In the genomic region with DNA sequence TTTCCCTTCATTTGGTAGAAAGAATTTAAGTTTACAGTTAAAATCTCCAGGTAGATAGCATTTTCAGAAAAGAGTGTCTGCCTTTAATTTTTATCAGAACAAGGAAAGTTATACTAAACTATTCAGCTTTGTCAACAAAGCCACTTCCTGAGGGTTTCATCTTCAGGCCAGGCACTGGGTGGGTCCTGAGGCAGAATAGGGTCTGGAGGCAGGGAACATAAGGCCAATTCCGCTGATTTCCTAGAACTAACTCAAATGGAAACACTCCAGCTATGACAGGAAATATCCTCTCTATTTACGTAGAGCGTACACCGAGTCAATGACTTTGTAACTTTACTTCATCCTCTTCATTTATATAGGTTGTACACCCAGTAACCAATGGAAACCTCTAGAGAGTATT, we compare ENCODE assay signal across 31 cellular contexts. TPM values are rescaled to one million over a fixed set of nuclear protein-coding genes. Genes with fewer than 3 reads are reported as not detected.
"Had no signal": no experiment of that assay in that cellular context is flagged by ENCODE, and none has a peak within 500 bp of the region (broad histone marks: within the 10 kb centered on the region; RNA-seq: fewer than 3 reads in every experiment).

No MANE protein-coding gene starts in this region.

- H3K9me3 ChIP-seq: left lung, prostate gland, sigmoid colon, stomach, thyroid gland, vagina had no signal

- H3K4me3 ChIP-seq: dorsolateral prefrontal cortex, esophagus muscularis mucosa, gastroesophageal sphincter, hepatocyte, left lung, neural progenitor cell, prostate gland, right atrium auricular region, sigmoid colon, stomach, thyroid gland, vagina had no signal

- H3K9me3 Mint-ChIP-seq: stimulated activated effector memory CD8-positive, alpha-beta T cell treated with anti-CD3 and anti-CD28 coated beads, Interleukin-12 subunit alpha, Interleukin-12 subunit beta, amount 100 ng/mL, for 72 hours had no signal

- H3K27ac Mint-ChIP-seq: naive thymus-derived CD4-positive, alpha-beta T cell; nephron; neural progenitor cell; stimulated activated effector memory CD8-positive, alpha-beta T cell treated with anti-CD3 and anti-CD28 coated beads, Interleukin-12 subunit alpha, Interleukin-12 subunit beta, amount 100 ng/mL, for 72 hours had no signal

- H3K4me1 ChIP-seq: esophagus muscularis mucosa, gastroesophageal sphincter, heart left ventricle, left lung, prostate gland, right atrium auricular region, sigmoid colon, thyroid gland, vagina had no signal

- H3K27ac ChIP-seq: dorsolateral prefrontal cortex, esophagus muscularis mucosa, foreskin keratinocyte, gastroesophageal sphincter, heart left ventricle, hepatocyte, left lung, neural progenitor cell, prostate gland, right atrium auricular region, sigmoid colon, stomach, thyroid gland, vagina had no signal

- H3K36me3 Mint-ChIP-seq: naive thymus-derived CD4-positive, alpha-beta T cell; neural progenitor cell; stimulated activated effector memory CD8-positive, alpha-beta T cell treated with anti-CD3 and anti-CD28 coated beads, Interleukin-12 subunit alpha, Interleukin-12 subunit beta, amount 100 ng/mL, for 72 hours had no signal

- DNase-seq: cortex of kidney; dorsolateral prefrontal cortex; effector CD4-positive, alpha-beta T cell; foreskin keratinocyte; heart left ventricle; left cardiac atrium; left lung; mesendoderm; midbrain; naive thymus-derived CD4-positive, alpha-beta T cell; sigmoid colon; stimulated activated CD4-positive, alpha-beta T cell treated with anti-CD3 and anti-CD28 coated beads, Interleukin-2, amount 100 ng/mL, for 24 hours; stimulated activated CD4-positive, alpha-beta T cell treated with anti-CD3 and anti-CD28 coated beads, Interleukin-4, amount 100 ng/mL, for 24 hours; stimulated activated naive CD4-positive, alpha-beta T cell treated with Interleukin-2 at 50 U/mL for 16 hours; stomach; thyroid gland; trophoblast cell had no signal

- ATAC-seq: foreskin keratinocyte; gastroesophageal sphincter; left cardiac atrium; left lung; naive thymus-derived CD4-positive, alpha-beta T cell; stimulated activated effector memory CD8-positive, alpha-beta T cell treated with anti-CD3 and anti-CD28 coated beads, Interleukin-12 subunit alpha, Interleukin-12 subunit beta, amount 100 ng/mL, for 72 hours had no signal

- H3K4me2 ChIP-seq: hepatocyte, neural progenitor cell had no signal

- FAIRE-seq: islet of Langerhans had no signal

- H3K27me3 ChIP-seq: dorsolateral prefrontal cortex, esophagus muscularis mucosa, foreskin keratinocyte, gastroesophageal sphincter, heart left ventricle, hepatocyte, left lung, neural progenitor cell, right atrium auricular region, sigmoid colon, stomach, thyroid gland, vagina had no signal

- H2AFZ ChIP-seq: hepatocyte, neural progenitor cell had no signal

- H3K4me3 Mint-ChIP-seq: naive thymus-derived CD4-positive, alpha-beta T cell; nephron; neural progenitor cell; stimulated activated effector memory CD8-positive, alpha-beta T cell treated with anti-CD3 and anti-CD28 coated beads, Interleukin-12 subunit alpha, Interleukin-12 subunit beta, amount 100 ng/mL, for 72 hours had no signal

- H3K79me2 ChIP-seq: hepatocyte had no signal

- H3K36me3 ChIP-seq: esophagus muscularis mucosa, gastroesophageal sphincter, heart left ventricle, left lung, neural progenitor cell, prostate gland, right atrium auricular region, sigmoid colon, stomach, thyroid gland, vagina had no signal

- H3K9ac ChIP-seq: neural progenitor cell had no signal

- H3K4me1 Mint-ChIP-seq: nephron had no signal

RNA-seq across cellular contexts. Expression of gene FAM124B, which starts 32.7 kb away (rescaled TPM):
- total RNA-seq: epithelial cell of proximal tubule, fibroblast of lung, foreskin keratinocyte, kidney epithelial cell, osteoblast had no signal
- polyA plus RNA-seq: fibroblast of lung; foreskin keratinocyte; hepatocyte; naive thymus-derived CD4-positive, alpha-beta T cell had no signal
